Comparison of ENCODE assay signal across 19 cellular contexts in the genomic region with DNA sequence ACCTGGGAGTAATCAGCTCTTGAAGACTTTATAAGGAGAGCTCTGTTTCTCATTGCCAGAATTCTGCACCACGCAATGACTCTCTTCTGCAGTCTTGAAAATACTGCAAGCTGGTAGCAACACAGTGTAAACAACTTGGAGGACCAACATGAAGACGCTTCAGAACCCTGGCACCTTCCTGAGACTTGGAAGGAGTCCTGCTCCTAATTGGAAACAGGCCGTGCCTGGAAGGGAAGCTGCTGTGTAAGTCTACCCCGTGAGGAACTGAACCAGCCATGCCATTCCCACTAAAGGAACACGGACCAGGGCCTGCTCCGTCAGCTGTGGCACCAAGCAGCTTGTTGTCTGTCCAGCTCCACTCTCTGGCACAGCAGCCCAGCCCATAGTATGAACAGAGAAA.
"Had no signal": no experiment of that assay in that cellular context is flagged by ENCODE, and none has a peak within 500 bp of the region (broad histone marks: within the 10 kb centered on the region; RNA-seq: fewer than 3 reads in every experiment).

No MANE protein-coding gene starts in this region.

- H3K4me1 ChIP-seq: foreskin keratinocyte, right atrium auricular region, sigmoid colon, stomach, transverse colon had no signal

- ATAC-seq: esophagus mucosa; foreskin keratinocyte; mucosa of descending colon; naive thymus-derived CD8-positive, alpha-beta T cell; stimulated activated naive B cell treated with anti-CD40 and anti-IgM and Interleukin-4, amounts not matched to agents 10 μg/mL and 1 μg/mL and 100 μg/mL, for 72 hours had no signal

- H3K36me3 ChIP-seq: right atrium auricular region, sigmoid colon, stomach, thoracic aorta, transverse colon had no signal

- H3K9me3 ChIP-seq: mucosa of descending colon, right atrium auricular region, sigmoid colon, stomach, thoracic aorta, transverse colon had no signal

- H3K4me3 ChIP-seq: mucosa of descending colon, right atrium auricular region, sigmoid colon, skin epidermis, stomach, thoracic aorta, transverse colon had no signal

- H3K27ac ChIP-seq: foreskin keratinocyte, right atrium auricular region, sigmoid colon, skin epidermis, stomach, thoracic aorta, transverse colon had no signal

- H3K27me3 ChIP-seq: right atrium auricular region, sigmoid colon, stomach, transverse colon had no signal

- DNase-seq: cortex of kidney; effector memory CD4-positive, alpha-beta T cell; foreskin keratinocyte; head of caudate nucleus; hippocampal formation; kidney glomerular epithelial cell; mucosa of descending colon; naive thymus-derived CD8-positive, alpha-beta T cell; sigmoid colon; stimulated activated CD4-positive, alpha-beta T cell treated with anti-CD3 and anti-CD28 coated beads, Interleukin-2, amount 100 ng/mL, for 24 hours; stimulated activated CD4-positive, alpha-beta T cell treated with anti-CD3 and anti-CD28 coated beads, Interleukin-4, amount 100 ng/mL, for 4 hours; stimulated activated naive B cell treated with anti-CD40 and anti-IgM and Interleukin-4, amounts not matched to agents 10 μg/mL and 1 μg/mL and 100 μg/mL, for 72 hours; stomach; substantia nigra; transverse colon had no signal
